Comparison of ENCODE assay signal across 22 cellular contexts in the genomic region with DNA sequence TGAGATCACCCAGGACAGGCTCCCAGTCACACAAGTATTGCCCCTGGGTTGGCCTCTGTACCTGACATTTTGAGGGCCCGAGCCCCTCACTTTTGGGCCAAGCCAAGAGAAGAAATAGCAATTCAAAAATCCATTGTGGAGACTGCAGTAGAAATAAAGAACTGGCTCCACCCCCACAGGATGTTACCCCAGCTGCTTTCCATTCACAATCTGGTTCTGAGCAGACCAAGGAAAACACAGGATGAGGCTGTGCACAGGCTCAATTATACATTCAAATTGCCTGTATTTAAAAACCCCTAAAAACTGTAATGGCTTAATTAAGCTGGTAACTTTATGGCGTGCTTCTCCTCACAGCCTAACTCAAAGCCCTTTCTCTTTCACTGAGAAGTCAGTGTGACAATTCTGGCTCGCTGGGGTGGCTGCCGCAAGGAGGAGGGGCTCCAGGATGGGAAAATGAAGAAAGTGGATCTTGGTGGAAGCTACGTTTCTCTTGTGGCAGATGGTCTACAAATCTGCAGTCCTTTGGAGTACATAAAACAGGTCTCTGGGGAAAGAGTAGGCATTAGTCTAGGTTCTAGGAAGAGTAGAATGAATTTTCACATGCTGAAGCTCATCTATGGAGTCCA.
DNase-seq lines count a peak whose midpoint lies in the region; ATAC-seq and TF ChIP-seq lines count a peak whose summit lies in the region.
"Had no signal": no experiment of that assay in that cellular context is flagged by ENCODE, and none has a peak within 500 bp of the region (broad histone marks: within the 10 kb centered on the region; RNA-seq: fewer than 3 reads in every experiment).

No MANE protein-coding gene starts in this region.

- H3K9ac ChIP-seq in SK-N-SH, result no peak overlapping the region

- H3K4me3 Mint-ChIP-seq in endothelial cell (ENCODE audit: unreplicated experiment), result no peak overlapping the region
- H3K4me3 Mint-ChIP-seq: activated naive CD8-positive, alpha-beta T cell treated with anti-CD3 and anti-CD28 coated beads, Interleukin-2, amount 50 U/mL, for 24 hours had no signal

- no peak overlapping the region for H3K4me3 ChIP-seq in SK-N-SH (ENCODE audit: low read depth in 2 of 2, low read length in 1 of 2)
- H3K4me3 ChIP-seq: A549, breast epithelium had no signal

- no peaks in the 10 kb centered on the region for H3K36me3 ChIP-seq in SK-N-SH (replicated peaks in 1 of 2; ENCODE audit: control insufficient read depth in 1 of 2, insufficient read depth in 2 of 2, low read length in 1 of 2)
- H3K36me3 ChIP-seq: breast epithelium, neutrophil had no signal

- CTCF ChIA-PET in SK-N-SH (lab: Yijun Ruan, JAX), result interaction anchor here (1.4 to 2.0 kb wide), 3 partner anchors 10 to 23 kb away, joined by 5 to 7 read pairs (median 6); no protein-coding TSS in a partner anchor

- H3K4me1 Mint-ChIP-seq in endothelial cell (ENCODE audit: unreplicated experiment), result peaks cover 24% of the 10 kb centered on the region
- H3K4me1 Mint-ChIP-seq: activated naive CD8-positive, alpha-beta T cell treated with anti-CD3 and anti-CD28 coated beads, Interleukin-2, amount 50 U/mL, for 24 hours had no signal

- no peak overlapping the region for H3K4me2 ChIP-seq in SK-N-SH
- H3K4me2 ChIP-seq: A549 had no signal

- POLR2A ChIA-PET in SK-N-SH (lab: Yijun Ruan, JAX), result no interaction called here

- peak; percentile 9 for DNase-seq in SK-N-SH
- DNase-seq in NCI-H82 treated with DMSO at 0.1 percent for 48 hours (lab: John Stamatoyannopoulos, UW; ENCODE audit: unreplicated experiment), result peak; percentile 3
- DNase-seq in endothelial cell (ENCODE audit: low spot score), result peak; percentile 16
- DNase-seq in retina, result peak; percentile 49
- DNase-seq in Kasumi-1 (lab: John Stamatoyannopoulos, UW), result no peak
- DNase-seq: activated CD4-positive, alpha-beta T cell treated with anti-CD3 and anti-CD28 coated beads for 4 hours; activated naive CD8-positive, alpha-beta T cell treated with anti-CD3 and anti-CD28 coated beads, Interleukin-2, amount 50 U/mL, for 24 hours; dermis blood vessel endothelial cell; DMS79 treated with DMSO at 0.1 percent for 48 hours; foreskin melanocyte; left colon; NCI-H2029; NCI-H524; stimulated activated CD8-positive, alpha-beta memory T cell treated with anti-CD3 and anti-CD28 coated beads, Interleukin-4, amount 100 ng/mL, for 48 hours; substantia nigra had no signal

- H3K36me3 Mint-ChIP-seq in endothelial cell (ENCODE audit: low read depth, unreplicated experiment), result no peaks in the 10 kb centered on the region

- H3K27ac ChIP-seq in SK-N-SH (ENCODE audit: low read depth in 2 of 2, low read length in 1 of 2), result no peak overlapping the region; a peak in 1 of 4 replicates
- H3K27ac ChIP-seq: A549, breast epithelium, epithelial cell of prostate, neutrophil had no signal

- H3K4me1 ChIP-seq in SK-N-SH (ENCODE audit: control insufficient read depth in 1 of 2, insufficient read depth in 2 of 2, low read depth in 1 of 2, low read length in 1 of 2), result peaks cover 0 to 8% of the 10 kb centered on the region in 2 experiments; a peak in 1 of 4 replicates
- H3K4me1 ChIP-seq: A549, breast epithelium had no signal

- no peaks in the 10 kb centered on the region for H3F3A ChIP-seq in SK-N-SH (replicated peaks; ENCODE audit: insufficient read depth)

- no peak for TF ChIP-seq EP300 in SK-N-SH (IDR thresholded peaks at IDR 0.05; ENCODE audit: borderline replicate concordance in 1 of 2, low read depth in 1 of 2, low read length in 1 of 2)

- no peaks in the 10 kb centered on the region for H4K20me1 ChIP-seq in SK-N-SH (ENCODE audit: insufficient read depth)

- WGBS in SK-N-SH (ENCODE audit: low lambda C conversion rate), result 15% methylated on average over 5 of the region's 5 CpGs

- no peaks in the 10 kb centered on the region for H3K9me2 ChIP-seq in SK-N-SH

- TF ChIP-seq CTCF in SK-N-SH (IDR thresholded peaks at IDR 0.05), result no peak
- no peak for TF ChIP-seq CTCF in endothelial cell (IDR thresholded peaks at IDR 0.05; ENCODE audit: unreplicated experiment)

- H3K9me3 ChIP-seq in SK-N-SH, result no peaks in the 10 kb centered on the region
- H3K9me3 ChIP-seq: A549, breast epithelium, neutrophil had no signal

- H2AFZ ChIP-seq in SK-N-SH (ENCODE audit: low read depth), result no peak overlapping the region

- H3K27ac Mint-ChIP-seq in endothelial cell (ENCODE audit: unreplicated experiment), result peak overlapping the region; percentile 20
- H3K27ac Mint-ChIP-seq: activated naive CD8-positive, alpha-beta T cell treated with anti-CD3 and anti-CD28 coated beads, Interleukin-2, amount 50 U/mL, for 24 hours had no signal

- H3K9me3 Mint-ChIP-seq in endothelial cell (ENCODE audit: unreplicated experiment), result no peaks in the 10 kb centered on the region
- H3K9me3 Mint-ChIP-seq: activated naive CD8-positive, alpha-beta T cell treated with anti-CD3 and anti-CD28 coated beads, Interleukin-2, amount 50 U/mL, for 24 hours had no signal

- H3K79me2 ChIP-seq in SK-N-SH (ENCODE audit: insufficient read depth), result no peaks in the 10 kb centered on the region

- no peak for ATAC-seq in SK-N-SH treated with all-trans-retinoic acid at 6 μM for 48 hours
- no peak for ATAC-seq in GM21786 (IDR thresholded peaks at IDR 0.05; ENCODE audit: unreplicated experiment)
- ATAC-seq in HG03469 (IDR thresholded peaks at IDR 0.05; ENCODE audit: unreplicated experiment), result no peak
- ATAC-seq: A549; activated naive CD8-positive, alpha-beta T cell treated with anti-CD3 and anti-CD28 coated beads, Interleukin-2, amount 50 U/mL, for 24 hours; left colon had no signal

- no peaks in the 10 kb centered on the region for H3K27me3 ChIP-seq in SK-N-SH (ENCODE audit: insufficient read depth)
- H3K27me3 ChIP-seq: breast epithelium, neutrophil had no signal

- H3K27me3 Mint-ChIP-seq in endothelial cell (ENCODE audit: unreplicated experiment), result no peaks in the 10 kb centered on the region
- H3K27me3 Mint-ChIP-seq: activated naive CD8-positive, alpha-beta T cell treated with anti-CD3 and anti-CD28 coated beads, Interleukin-2, amount 50 U/mL, for 24 hours had no signal

- TF ChIP-seq RAD21 in SK-N-SH (IDR thresholded peaks at IDR 0.05; ENCODE audit: low read length), result no peak

TF ChIP-seq in SK-N-SH, 30 proteins besides CTCF, POLR2A, EP300 and RAD21 (continues in another document):
- no peak for TF ChIP-seq FOXM1 (IDR thresholded peaks at IDR 0.05; ENCODE audit: low read depth)
- no peak for TF ChIP-seq NFIC (IDR thresholded peaks at IDR 0.05; ENCODE audit: borderline replicate concordance)
- TF ChIP-seq, protein P1, sequence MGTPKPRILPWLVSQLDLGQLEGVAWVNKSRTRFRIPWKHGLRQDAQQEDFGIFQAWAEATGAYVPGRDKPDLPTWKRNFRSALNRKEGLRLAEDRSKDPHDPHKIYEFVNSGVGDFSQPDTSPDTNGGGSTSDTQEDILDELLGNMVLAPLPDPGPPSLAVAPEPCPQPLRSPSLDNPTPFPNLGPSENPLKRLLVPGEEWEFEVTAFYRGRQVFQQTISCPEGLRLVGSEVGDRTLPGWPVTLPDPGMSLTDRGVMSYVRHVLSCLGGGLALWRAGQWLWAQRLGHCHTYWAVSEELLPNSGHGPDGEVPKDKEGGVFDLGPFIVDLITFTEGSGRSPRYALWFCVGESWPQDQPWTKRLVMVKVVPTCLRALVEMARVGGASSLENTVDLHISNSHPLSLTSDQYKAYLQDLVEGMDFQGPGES (IDR thresholded peaks at IDR 0.05; ENCODE audit: low read depth, low read length), result no peak
- TF ChIP-seq MXI1 (IDR thresholded peaks at IDR 0.05; ENCODE audit: low read depth, low read length), result no peak

TF ChIP-seq in SK-N-SH treated with all-trans-retinoic acid at 6 μM for 48 hours, 23 proteins besides CTCF, POLR2A, EP300 and RAD21:
- TF ChIP-seq TOX (CRISPR knock-in tag; IDR thresholded peaks at IDR 0.05; ENCODE audit: borderline replicate concordance) (no peak), ZNF8 (CRISPR knock-in tag; IDR thresholded peaks at IDR 0.05) (no peak), ARNTL (CRISPR knock-in tag; IDR thresholded peaks at IDR 0.05; ENCODE audit: borderline replicate concordance, low read depth) (no peak), ZFP3 (CRISPR knock-in tag; IDR thresholded peaks at IDR 0.05) (no peak)
- TF ChIP-seq, protein P2, sequence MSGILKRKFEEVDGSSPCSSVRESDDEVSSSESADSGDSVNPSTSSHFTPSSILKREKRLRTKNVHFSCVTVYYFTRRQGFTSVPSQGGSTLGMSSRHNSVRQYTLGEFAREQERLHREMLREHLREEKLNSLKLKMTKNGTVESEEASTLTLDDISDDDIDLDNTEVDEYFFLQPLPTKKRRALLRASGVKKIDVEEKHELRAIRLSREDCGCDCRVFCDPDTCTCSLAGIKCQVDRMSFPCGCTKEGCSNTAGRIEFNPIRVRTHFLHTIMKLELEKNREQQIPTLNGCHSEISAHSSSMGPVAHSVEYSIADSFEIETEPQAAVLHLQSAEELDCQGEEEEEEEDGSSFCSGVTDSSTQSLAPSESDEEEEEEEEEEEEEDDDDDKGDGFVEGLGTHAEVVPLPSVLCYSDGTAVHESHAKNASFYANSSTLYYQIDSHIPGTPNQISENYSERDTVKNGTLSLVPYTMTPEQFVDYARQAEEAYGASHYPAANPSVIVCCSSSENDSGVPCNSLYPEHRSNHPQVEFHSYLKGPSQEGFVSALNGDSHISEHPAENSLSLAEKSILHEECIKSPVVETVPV (CRISPR knock-in tag; IDR thresholded peaks at IDR 0.05), result no peak
- TF ChIP-seq, protein P3, sequence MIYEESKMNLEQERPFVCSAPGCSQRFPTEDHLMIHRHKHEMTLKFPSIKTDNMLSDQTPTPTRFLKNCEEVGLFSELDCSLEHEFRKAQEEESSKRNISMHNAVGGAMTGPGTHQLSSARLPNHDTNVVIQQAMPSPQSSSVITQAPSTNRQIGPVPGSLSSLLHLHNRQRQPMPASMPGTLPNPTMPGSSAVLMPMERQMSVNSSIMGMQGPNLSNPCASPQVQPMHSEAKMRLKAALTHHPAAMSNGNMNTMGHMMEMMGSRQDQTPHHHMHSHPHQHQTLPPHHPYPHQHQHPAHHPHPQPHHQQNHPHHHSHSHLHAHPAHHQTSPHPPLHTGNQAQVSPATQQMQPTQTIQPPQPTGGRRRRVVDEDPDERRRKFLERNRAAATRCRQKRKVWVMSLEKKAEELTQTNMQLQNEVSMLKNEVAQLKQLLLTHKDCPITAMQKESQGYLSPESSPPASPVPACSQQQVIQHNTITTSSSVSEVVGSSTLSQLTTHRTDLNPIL (CRISPR knock-in tag; IDR thresholded peaks at IDR 0.05; ENCODE audit: low read depth), result no peak

Comparison
In these comparisons a context has a peak if more than half of its experiments do, and no peak if none do; other contexts are left out.
1. DNase-seq: peak in SK-N-SH (single experiment), NCI-H82 treated with DMSO at 0.1 percent for 48 hours (single experiment), endothelial cell (single experiment) and retina (single experiment); none in Kasumi-1 (0 of 2).